In the genomic region with DNA sequence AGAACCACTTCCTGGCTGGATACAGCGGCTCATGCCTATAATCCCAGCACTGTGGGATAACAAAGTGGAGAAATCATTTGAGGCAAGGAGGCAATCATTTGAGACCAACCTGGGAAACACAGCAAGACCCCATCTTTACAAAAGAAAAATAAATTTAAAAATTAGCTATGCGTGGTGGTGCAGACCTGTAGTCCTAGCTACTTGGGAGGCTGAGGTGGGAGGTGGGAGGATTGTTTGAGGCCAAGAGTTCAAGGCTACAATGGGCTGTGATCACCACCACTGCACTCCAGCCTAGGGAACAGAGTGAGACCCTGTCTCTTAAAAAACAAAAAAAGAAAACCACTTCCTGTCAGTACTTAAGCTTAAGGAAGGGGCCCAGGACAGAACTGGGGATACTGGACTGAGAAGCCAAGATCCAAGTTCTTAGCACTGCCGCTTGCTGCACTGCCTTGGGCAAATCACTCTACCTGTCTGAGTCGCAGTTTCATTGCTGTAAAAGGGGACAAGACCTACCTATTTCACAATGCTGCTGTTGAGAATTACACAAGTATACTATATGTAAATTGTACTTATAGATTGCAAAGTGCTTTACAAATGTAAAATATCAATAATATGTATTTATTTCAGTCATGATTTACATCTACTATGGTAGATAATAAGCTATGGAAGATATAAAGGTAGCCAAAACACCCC, we compare ENCODE assay signal across 10 cellular contexts.
DNase-seq lines count a peak whose midpoint lies in the region; ATAC-seq and TF ChIP-seq lines count a peak whose summit lies in the region.
"Had no signal": no experiment of that assay in that cellular context is flagged by ENCODE, and none has a peak within 500 bp of the region (broad histone marks: within the 10 kb centered on the region; RNA-seq: fewer than 3 reads in every experiment).

No MANE protein-coding gene starts in this region.

- no peak for TF ChIP-seq POLR2A in IMR-90 (IDR thresholded peaks at IDR 0.05; ENCODE audit: low read depth, low read length)
- no peak for TF ChIP-seq POLR2A in sigmoid colon (IDR thresholded peaks at IDR 0.05)

- H4K5ac ChIP-seq in IMR-90 (ENCODE audit: low read depth, low read length) = no peak overlapping the region; the same call in 1 of the 2 replicates

- H3K4me1 Mint-ChIP-seq in brain = peaks cover 7% of the 10 kb centered on the region

- H3K27me3 Mint-ChIP-seq in brain = no peaks in the 10 kb centered on the region
- H3K27me3 Mint-ChIP-seq: T-helper 17 cell had no signal

- peak overlapping the region in 3 of 5 experiments; percentile 6 to 52 (median 25) for H3K27ac Mint-ChIP-seq in brain
- H3K27ac Mint-ChIP-seq: T-helper 17 cell had no signal

- H3K27me3 ChIP-seq in IMR-90 (ENCODE audit: control insufficient read depth, insufficient read depth, low read length) = no peaks in the 10 kb centered on the region
- H3K27me3 ChIP-seq in sigmoid colon = no peaks in the 10 kb centered on the region

- peak overlapping the region; percentile 91 for H2BK5ac ChIP-seq in IMR-90 (ENCODE audit: low read depth, low read length, poor library complexity, severe bottlenecking)

- H3K4me3 ChIP-seq in IMR-90 (ENCODE audit: insufficient read depth, low read depth, low read length) (no peak overlapping the region), sigmoid colon (no peak overlapping the region)

- TF ChIP-seq EP300 in sigmoid colon (IDR thresholded peaks at IDR 0.05) = no peak

- H2BK120ac ChIP-seq in IMR-90 (ENCODE audit: low read depth, low read length) = peak overlapping the region; percentile 47; the same call in 1 of the 2 replicates

- H2BK15ac ChIP-seq in IMR-90 (ENCODE audit: low read depth, low read length) = peak overlapping the region; percentile 47; the same call in 2 of the 3 replicates

- peaks cover 12% of the 10 kb centered on the region for H3K36me3 Mint-ChIP-seq in brain

- intact Hi-C loops in IMR-90 (cut with micrococcal nuclease) (loop anchor here (10.0 kb wide), 1 partner anchor 288 kb away; no protein-coding TSS in a partner anchor), sigmoid colon (cut with DNase I) (loop anchor here (5.0 kb wide), 1 partner anchor 65 kb away; no protein-coding TSS in a partner anchor)

- peak overlapping the region; percentile 35 for H3K14ac ChIP-seq in IMR-90 (replicated peaks; ENCODE audit: low read depth, low read length)

- ATAC-seq in IMR-90 (ENCODE audit: low read depth) (no peak), HG02798 (IDR thresholded peaks at IDR 0.05; ENCODE audit: poor library complexity, unreplicated experiment) (no peak)
- ATAC-seq: T-helper 17 cell had no signal

- H2AK5ac ChIP-seq in IMR-90 (ENCODE audit: low read depth, low read length) = peak overlapping the region; percentile 89

- H2AK9ac ChIP-seq in IMR-90 (replicated peaks; ENCODE audit: low read depth, low read length, poor library complexity) = no peak overlapping the region

- H3K9ac ChIP-seq in IMR-90 (ENCODE audit: low read depth, low read length) = no peak overlapping the region; the same call in 1 of the 2 replicates

- TF ChIP-seq CTCF in IMR-90 (conservative IDR thresholded peaks at IDR 0.05; ENCODE audit: low read depth, low read length) (no peak), brain (conservative IDR thresholded peaks at IDR 0.05) (no peak), sigmoid colon (IDR thresholded peaks at IDR 0.05) (no peak)

- peak; percentile 62 for DNase-seq in NCI-H82 (lab: John Stamatoyannopoulos, UW)
- DNase-seq in NCI-H82 treated with DMSO at 0.1 percent for 48 hours (lab: John Stamatoyannopoulos, UW; ENCODE audit: unreplicated experiment) = no peak
- no peak for DNase-seq in IMR-90
- no peak for DNase-seq in sigmoid colon
- no peak for DNase-seq in NCI-H146 treated with DMSO at 0.1 percent for 48 hours (lab: John Stamatoyannopoulos, UW; ENCODE audit: unreplicated experiment)
- no peak for DNase-seq in activated effector memory CD4-positive, alpha-beta T cell treated with Interleukin-2 at 50 U/mL for 16 hours
- DNase-seq: NCI-H187 treated with DMSO at 0.1 percent for 48 hours, T-helper 17 cell had no signal

- WGBS in IMR-90 (ENCODE audit: extremely low coverage in 2 of 2, insufficient read length in 1 of 2), 2 experiments = no CpG with 5 or more reads among the region's 4 CpGs
- 94 to 96% methylated on average over 4 of the region's 4 CpGs for WGBS in sigmoid colon, 2 donors

- peaks cover 39 to 81% of the 10 kb centered on the region in 2 experiments for H3K79me1 ChIP-seq in IMR-90 (ENCODE audit: low read depth in 1 of 2, low read length in 2 of 2)

- in situ Hi-C loops in IMR-90 (cut with MboI; ENCODE audit: low sequenced_read_pairs) = no loop called here

- H3K18ac ChIP-seq in IMR-90 (ENCODE audit: low read depth, low read length) = peak overlapping the region; percentile 71

- H3K36me3 ChIP-seq in IMR-90 (ENCODE audit: control insufficient read depth, insufficient read depth, low read length) (no peaks in the 10 kb centered on the region), sigmoid colon (no peaks in the 10 kb centered on the region)

- peak overlapping the region; percentile 57 to 60; a peak in 3 of 4 replicates for H4K8ac ChIP-seq in IMR-90 (ENCODE audit: low read depth in 2 of 2, low read length in 2 of 2)

- peak overlapping the region; percentile 34; the same call in 1 of the 2 replicates for H4K91ac ChIP-seq in IMR-90 (ENCODE audit: insufficient read depth, low read depth, low read length)

- H3K4me2 ChIP-seq in IMR-90 (ENCODE audit: low read depth, low read length) = no peak overlapping the region

- H3K4ac ChIP-seq in IMR-90 (ENCODE audit: low read depth, low read length) = peak overlapping the region; percentile 72

- H2BK20ac ChIP-seq in IMR-90 (ENCODE audit: low read depth, low read length) = peak overlapping the region; percentile 50; the same call in 1 of the 2 replicates

- H3K23ac ChIP-seq in IMR-90 (ENCODE audit: low read depth, low read length) = peak overlapping the region; percentile 44

- H2AFZ ChIP-seq in IMR-90 (replicated peaks; ENCODE audit: low read length, poor library complexity) = no peak overlapping the region

- H3K9me1 ChIP-seq in IMR-90 (ENCODE audit: insufficient read depth, low read length) = peaks cover 37% of the 10 kb centered on the region

- CTCF ChIA-PET in IMR-90 (lab: Yijun Ruan, JAX) = no interaction called here

- H3K9me3 Mint-ChIP-seq in brain = no peaks in the 10 kb centered on the region

- H3K9me3 ChIP-seq in IMR-90 (ENCODE audit: control insufficient read depth, insufficient read depth, low read length) (no peaks in the 10 kb centered on the region), sigmoid colon (no peaks in the 10 kb centered on the region)

- H3K56ac ChIP-seq in IMR-90 (ENCODE audit: extremely low read depth, insufficient read depth, low read length) = 0 out of 2 replicates have a peak overlapping the region, but pooled peaks have one; percentile 51

- H3K4me1 ChIP-seq in IMR-90 (ENCODE audit: control insufficient read depth, insufficient read depth, low read length) = peaks cover 38% of the 10 kb centered on the region
- peaks cover 0 to 86% (median 82%) of the 10 kb centered on the region in 4 donors for H3K4me1 ChIP-seq in sigmoid colon

- H4K20me1 ChIP-seq in IMR-90 (ENCODE audit: insufficient read depth, low read length) = peaks cover 72% of the 10 kb centered on the region

- BruUV-seq in IMR-90 (replicated peaks; lab: Mats Ljungman, UMichigan) = no TSS peak

- POLR2A ChIA-PET in IMR-90 (lab: Charles Lee; ENCODE audit: unreplicated experiment) = no interaction called here

- no peak for TF ChIP-seq RAD21 in IMR-90 (IDR thresholded peaks at IDR 0.05; ENCODE audit: low read length)

- dilution Hi-C loops in IMR-90 (cut with HindIII; ENCODE audit: low sequenced_read_pairs, unreplicated experiment) = no loop called here

- peak overlapping the region in 1 of 5 experiments; percentile 11 for H3K4me3 Mint-ChIP-seq in brain
- H3K4me3 Mint-ChIP-seq: T-helper 17 cell had no signal

- H3K27ac ChIP-seq in IMR-90 (ENCODE audit: insufficient read depth, low read length) = peak overlapping the region; percentile 67
- H3K27ac ChIP-seq in sigmoid colon = peak overlapping the region; percentile 55 to 70 (median 61)

TF ChIP-seq in IMR-90, 13 proteins besides CTCF, POLR2A, EP300 and RAD21:
- TF ChIP-seq, protein P1, sequence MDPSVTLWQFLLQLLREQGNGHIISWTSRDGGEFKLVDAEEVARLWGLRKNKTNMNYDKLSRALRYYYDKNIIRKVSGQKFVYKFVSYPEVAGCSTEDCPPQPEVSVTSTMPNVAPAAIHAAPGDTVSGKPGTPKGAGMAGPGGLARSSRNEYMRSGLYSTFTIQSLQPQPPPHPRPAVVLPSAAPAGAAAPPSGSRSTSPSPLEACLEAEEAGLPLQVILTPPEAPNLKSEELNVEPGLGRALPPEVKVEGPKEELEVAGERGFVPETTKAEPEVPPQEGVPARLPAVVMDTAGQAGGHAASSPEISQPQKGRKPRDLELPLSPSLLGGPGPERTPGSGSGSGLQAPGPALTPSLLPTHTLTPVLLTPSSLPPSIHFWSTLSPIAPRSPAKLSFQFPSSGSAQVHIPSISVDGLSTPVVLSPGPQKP (IDR thresholded peaks at IDR 0.05; ENCODE audit: borderline replicate concordance, low read depth, low read length) = no peak
- no peak for TF ChIP-seq BHLHE40 (IDR thresholded peaks at IDR 0.05; ENCODE audit: low read depth, low read length)
- TF ChIP-seq CEBPB (IDR thresholded peaks at IDR 0.05; ENCODE audit: low read depth, low read length) = peak; percentile 33; the same call in 1 of the 2 replicates
- no peak for TF ChIP-seq MXI1 (IDR thresholded peaks at IDR 0.05; ENCODE audit: borderline replicate concordance, low read depth, low read length)
